In the genomic region with DNA sequence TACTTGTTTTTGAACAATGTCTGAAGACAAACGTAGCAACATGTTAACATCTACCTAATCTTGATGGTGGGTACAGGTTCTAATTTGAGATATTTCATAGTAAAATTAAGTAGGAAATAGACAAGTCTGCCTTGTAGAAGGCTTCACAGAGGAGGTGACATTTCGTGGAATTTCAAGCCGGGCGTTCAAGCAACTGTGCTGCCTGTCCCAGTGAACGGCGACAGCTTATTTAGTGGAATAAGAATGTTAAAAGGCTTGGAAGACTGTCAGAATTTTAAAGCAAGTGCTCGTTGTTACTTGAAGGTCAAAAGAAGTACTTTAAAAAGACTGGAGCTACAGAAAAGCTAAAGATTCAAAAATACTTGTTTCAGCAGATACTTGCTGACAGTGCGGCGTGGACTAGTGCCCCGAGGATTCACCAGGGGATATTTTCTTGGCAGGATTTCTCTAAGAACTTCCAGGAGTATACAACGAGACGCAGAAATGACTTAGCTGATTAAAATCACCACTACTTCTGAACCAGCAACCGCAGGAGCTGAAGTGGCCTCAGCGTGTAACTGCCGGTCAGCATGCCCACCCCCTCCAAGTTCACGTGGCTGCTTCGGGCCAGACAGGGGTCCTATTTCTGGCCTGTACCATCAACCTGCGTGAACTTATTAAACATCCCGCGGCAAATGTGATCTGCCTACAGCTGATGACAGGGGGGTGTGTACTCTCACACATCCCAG, we compare ENCODE assay signal across 14 cellular contexts. TPM values are rescaled to one million over a fixed set of nuclear protein-coding genes. Genes with fewer than 3 reads are reported as not detected.
A peak's percentile ranks its signal among the peaks of the same experiment; 100 is the strongest.
DNase-seq lines count a peak whose midpoint lies in the region; ATAC-seq, FAIRE-seq and TF ChIP-seq lines count a peak whose summit lies in the region.
"Had no signal": no experiment of that assay in that cellular context is flagged by ENCODE, and none has a peak within 500 bp of the region (broad histone marks: within the 10 kb centered on the region; RNA-seq: fewer than 3 reads in every experiment).

No MANE protein-coding gene starts in this region.

- CTCF ChIA-PET in endothelial cell of umbilical vein (lab: Charles Lee) = interaction anchor here (0.5 to 2.0 kb wide), 4 partner anchors 17 to 519 kb away, joined by 3 to 7 read pairs (median 3); no protein-coding TSS in a partner anchor
- CTCF ChIA-PET in activated CD4-positive, alpha-beta T cell treated with anti-CD3 and anti-CD28 coated beads for 36 hours (lab: Charles Lee) = interaction anchor here (0.6 kb wide), 1 partner anchor 563 kb away, joined by 3 read pairs; no protein-coding TSS in a partner anchor

- peak; percentile 64 for DNase-seq in OCI-M1 (lab: John Stamatoyannopoulos, UW)
- no peak for DNase-seq in endothelial cell of umbilical vein (ENCODE audit: low read depth, low spot score)
- DNase-seq in mesendoderm = no peak
- no peak for DNase-seq in thoracic aorta (ENCODE audit: low spot score)
- DNase-seq in COR-L47 (lab: John Stamatoyannopoulos, UW) = no peak
- DNase-seq in activated CD4-positive, alpha-beta T cell treated with anti-CD3 and anti-CD28 coated beads for 36 hours = no peak
- no peak for DNase-seq in NCI-H1694 treated with DMSO at 0.1 percent for 48 hours (lab: John Stamatoyannopoulos, UW)
- DNase-seq: activated CD4-positive, alpha-beta T cell treated with anti-CD3 and anti-CD28 coated beads for 4 hours; Caco-2; NCI-H526; stimulated activated CD4-positive, alpha-beta T cell treated with anti-CD3 and anti-CD28 coated beads, Interleukin-2, amount 100 ng/mL, for 24 hours had no signal

- no peak for TF ChIP-seq POLR2A in endothelial cell of umbilical vein (IDR thresholded peaks at IDR 0.05; ENCODE audit: low read depth, low read length)

- H3K36me3 ChIP-seq in endothelial cell of umbilical vein (ENCODE audit: control insufficient read depth in 2 of 2, extremely low read depth in 1 of 2, insufficient read depth in 2 of 2, low read length in 2 of 2) (peaks cover 2 to 21% of the 10 kb centered on the region in 2 experiments), mesendoderm (ENCODE audit: control insufficient read depth, insufficient read depth, low read length) (peaks cover 7% of the 10 kb centered on the region), thoracic aorta (peaks cover 4% of the 10 kb centered on the region)

- no peak overlapping the region for H4K8ac ChIP-seq in mesendoderm (ENCODE audit: low read depth, low read length)

- POLR2A ChIA-PET in endothelial cell of umbilical vein (lab: Charles Lee) = no interaction called here
- POLR2A ChIA-PET in activated CD4-positive, alpha-beta T cell treated with anti-CD3 and anti-CD28 coated beads for 36 hours (lab: Charles Lee) = no interaction called here

- dilution Hi-C loops in endothelial cell of umbilical vein (cut with MboI; ENCODE audit: extremely low pct_ligation_motif_present, low sequenced_read_pairs) = no loop called here

- H3K4me1 ChIP-seq in endothelial cell of umbilical vein (ENCODE audit: control insufficient read depth, extremely low read depth, insufficient read depth, low read length) = no peaks in the 10 kb centered on the region
- H3K4me1 ChIP-seq in mesendoderm (ENCODE audit: control insufficient read depth, low read depth, low read length) = peaks cover 3% of the 10 kb centered on the region
- peaks cover 23 to 56% of the 10 kb centered on the region in 2 donors for H3K4me1 ChIP-seq in thoracic aorta (ENCODE audit: control insufficient read depth in 1 of 2, low read depth in 2 of 2)
- H3K4me1 ChIP-seq: Caco-2, SJSA1 had no signal

- H4K20me1 ChIP-seq in endothelial cell of umbilical vein (replicated peaks; ENCODE audit: control insufficient read depth, extremely low read depth, insufficient read depth, low read length) = peaks cover 5% of the 10 kb centered on the region

- H3K9me3 Mint-ChIP-seq in activated CD4-positive, alpha-beta T cell treated with anti-CD3 and anti-CD28 coated beads for 36 hours (ENCODE audit: low read depth) = no peaks in the 10 kb centered on the region
- H3K9me3 Mint-ChIP-seq: activated T-helper 2 cell treated with anti-CD3 and anti-CD28 coated beads, Interferon-gamma antibody, Interleukin-2, Interleukin-4, amounts not matched to agents 10 μg/mL and 5 μg/mL and 100 μg/mL, durations not matched to agents 14 hours and 24 hours and 36 hours had no signal

- no peak overlapping the region for H2BK15ac ChIP-seq in mesendoderm (replicated peaks; ENCODE audit: low read depth)

- BruUV-seq in endothelial cell of umbilical vein (replicated peaks; lab: Mats Ljungman, UMichigan) = no TSS peak

- TF ChIP-seq CTCF in endothelial cell of umbilical vein (IDR thresholded peaks at IDR 0.05; ENCODE audit: extremely low read depth in 1 of 2, insufficient read depth in 1 of 2, low read depth in 1 of 2, low read length in 2 of 2) (no peak), thoracic aorta (IDR thresholded peaks at IDR 0.05) (no peak)

- no peak overlapping the region for H3K23ac ChIP-seq in mesendoderm (ENCODE audit: low read length)

- no peak overlapping the region for H2AK5ac ChIP-seq in mesendoderm (ENCODE audit: low read length)

- intact Hi-C loops in endothelial cell of umbilical vein (cut with micrococcal nuclease) = no loop called here
- intact Hi-C loops in activated CD4-positive, alpha-beta T cell treated with anti-CD3 and anti-CD28 coated beads for 36 hours (cut with DNase I, micrococcal nuclease) = no loop called here

- H2AFZ ChIP-seq in endothelial cell of umbilical vein (ENCODE audit: low read depth, low read length) = no peak overlapping the region

- no CpG with 5 or more reads among the region's 20 CpGs for WGBS in mesendoderm (ENCODE audit: extremely low coverage, insufficient coverage, low lambda C conversion rate)

- H3K4ac ChIP-seq in mesendoderm (ENCODE audit: low read depth, low read length) = no peak overlapping the region

- peaks cover 37% of the 10 kb centered on the region for H3K79me1 ChIP-seq in mesendoderm (ENCODE audit: low read length)

- H3K9ac ChIP-seq in endothelial cell of umbilical vein (replicated peaks; ENCODE audit: extremely low read depth, insufficient read depth, low read length) = no peak overlapping the region
- no peak overlapping the region for H3K9ac ChIP-seq in mesendoderm (ENCODE audit: low read length)

- H3K56ac ChIP-seq in mesendoderm (ENCODE audit: low read length) = peak overlapping the region; percentile 7

- no peak overlapping the region for H3K4me3 ChIP-seq in endothelial cell of umbilical vein (replicated peaks in 1 of 3; ENCODE audit: insufficient read depth in 1 of 3, low read depth in 1 of 3, low read length in 3 of 3)
- H3K4me3 ChIP-seq in mesendoderm (ENCODE audit: low read length) = no peak overlapping the region
- peak overlapping the region; percentile 4 for H3K4me3 ChIP-seq in thoracic aorta
- H3K4me3 ChIP-seq: SJSA1 had no signal

- no peaks in the 10 kb centered on the region for H3K27me3 Mint-ChIP-seq in activated CD4-positive, alpha-beta T cell treated with anti-CD3 and anti-CD28 coated beads for 36 hours

- H2BK5ac ChIP-seq in mesendoderm (ENCODE audit: low read length) = no peak overlapping the region

- no peaks in the 10 kb centered on the region for H3K9me1 ChIP-seq in endothelial cell of umbilical vein (replicated peaks; ENCODE audit: control insufficient read depth, extremely low read depth, insufficient read depth, low read length)

- H3K27me3 ChIP-seq in endothelial cell of umbilical vein (ENCODE audit: control insufficient read depth in 2 of 2, insufficient read depth in 2 of 2, low read length in 2 of 2) (no peaks in the 10 kb centered on the region), mesendoderm (ENCODE audit: insufficient read depth, low read length, poor library complexity) (no peaks in the 10 kb centered on the region), thoracic aorta (replicated peaks; ENCODE audit: insufficient read depth) (no peaks in the 10 kb centered on the region)
- H3K27me3 ChIP-seq: SJSA1 had no signal

- H3K27ac ChIP-seq in endothelial cell of umbilical vein (ENCODE audit: insufficient read depth, low read depth, low read length) (no peak overlapping the region), mesendoderm (ENCODE audit: low read depth, low read length) (no peak overlapping the region), thoracic aorta (peak overlapping the region; percentile 11 to 40)
- H3K27ac ChIP-seq: SJSA1 had no signal

- no peak overlapping the region for H3K4me3 Mint-ChIP-seq in activated CD4-positive, alpha-beta T cell treated with anti-CD3 and anti-CD28 coated beads for 36 hours

- no peak overlapping the region for H3K4me2 ChIP-seq in endothelial cell of umbilical vein (ENCODE audit: insufficient read depth, low read length)
- no peak overlapping the region for H3K4me2 ChIP-seq in mesendoderm (ENCODE audit: low read length)

- H3K4me1 Mint-ChIP-seq in activated CD4-positive, alpha-beta T cell treated with anti-CD3 and anti-CD28 coated beads for 36 hours = no peaks in the 10 kb centered on the region

- H3K79me2 ChIP-seq in endothelial cell of umbilical vein (ENCODE audit: control insufficient read depth, insufficient read depth, low read length) (peaks cover 98% of the 10 kb centered on the region), mesendoderm (ENCODE audit: control insufficient read depth, insufficient read depth, low read length) (peaks cover 93% of the 10 kb centered on the region)

- no peaks in the 10 kb centered on the region for H3K36me3 Mint-ChIP-seq in activated CD4-positive, alpha-beta T cell treated with anti-CD3 and anti-CD28 coated beads for 36 hours (ENCODE audit: low read depth)

- H3K9me3 ChIP-seq in endothelial cell of umbilical vein (replicated peaks; ENCODE audit: control insufficient read depth, insufficient read depth, low read length) = no peaks in the 10 kb centered on the region
- no peaks in the 10 kb centered on the region for H3K9me3 ChIP-seq in thoracic aorta
- H3K9me3 ChIP-seq: Caco-2, SJSA1 had no signal

- no peak overlapping the region for H3K18ac ChIP-seq in mesendoderm (ENCODE audit: low read length)

- H2BK120ac ChIP-seq in mesendoderm (ENCODE audit: low read depth, low read length) = no peak overlapping the region

- no peak overlapping the region for H4K5ac ChIP-seq in mesendoderm (ENCODE audit: low read length)

- no peak overlapping the region for H3K27ac Mint-ChIP-seq in activated CD4-positive, alpha-beta T cell treated with anti-CD3 and anti-CD28 coated beads for 36 hours
- H3K27ac Mint-ChIP-seq: activated T-helper 2 cell treated with anti-CD3 and anti-CD28 coated beads, Interferon-gamma antibody, Interleukin-2, Interleukin-4, amounts not matched to agents 10 μg/mL and 5 μg/mL and 100 μg/mL, durations not matched to agents 14 hours and 24 hours and 36 hours had no signal

- ATAC-seq in thoracic aorta (ENCODE audit: insufficient number of reproducible peaks, low FRiP score, low read depth) (no peak), HG03439 (IDR thresholded peaks at IDR 0.05; ENCODE audit: unreplicated experiment) (no peak)
- no peak for ATAC-seq in activated CD4-positive, alpha-beta T cell treated with anti-CD3 and anti-CD28 coated beads for 36 hours

- peak; percentile 4 for FAIRE-seq in endothelial cell of umbilical vein (lab: Jason Lieb, UNC)

RNA-seq across cellular contexts. Expression of a gene that starts 46.5 kb away (rescaled TPM):
- total RNA-seq in endothelial cell of umbilical vein (123 and 128 TPM in 2 replicates), thoracic aorta (10 to 100 TPM; 62.8 to 80.6 TPM)
- 118 and 122 TPM in 2 replicates for polyA plus RNA-seq in endothelial cell of umbilical vein
- 92.5 and 105 TPM in 2 replicates for polyA plus RNA-seq in endothelial cell of umbilical vein (2011; cell fraction: cytosol; rRNA removed)
- polyA plus RNA-seq in endothelial cell of umbilical vein (2011; cell fraction: nucleus; rRNA removed) = 261 and 283 TPM in 2 replicates
- 84.0 and 96.4 TPM in 2 replicates for polyA plus RNA-seq in endothelial cell of umbilical vein (2012)
- 170 and 218 TPM in 2 replicates for polyA minus RNA-seq in endothelial cell of umbilical vein
- 70.6 TPM for polyA minus RNA-seq in endothelial cell of umbilical vein (2011; cell fraction: cytosol; rRNA and poly(A)+ RNA removed)
- 91.2 and 123 TPM in 2 replicates for polyA minus RNA-seq in endothelial cell of umbilical vein (2011; cell fraction: nucleus; rRNA and poly(A)+ RNA removed)
- 135 TPM for polyA plus RNA-seq in mesendoderm (2013, experiment 1 of 2)
- 136 TPM for polyA plus RNA-seq in mesendoderm (2013, experiment 2 of 2)
- total RNA-seq in activated CD4-positive, alpha-beta T cell treated with anti-CD3 and anti-CD28 coated beads for 36 hours = under 1 TPM; 0.12 to 0.21 TPM

Comparison
In these comparisons a context has a peak if more than half of its experiments do, and no peak if none do; other contexts are left out.
1. H3K27ac ChIP-seq: peak in thoracic aorta (2 of 2); none in endothelial cell of umbilical vein (single experiment) and mesendoderm (single experiment).
2. RNA of a gene that starts 46.5 kb away (total RNA-seq): 123 to 128 TPM in endothelial cell of umbilical vein and 62.8 to 80.6 TPM in thoracic aorta; 0.12 to 0.21 TPM in activated CD4-positive, alpha-beta T cell treated with anti-CD3 and anti-CD28 coated beads for 36 hours; every median in the first group is over 10 times any median in the second.